Comparison of ENCODE assay signal across 18 cellular contexts in the genomic region with DNA sequence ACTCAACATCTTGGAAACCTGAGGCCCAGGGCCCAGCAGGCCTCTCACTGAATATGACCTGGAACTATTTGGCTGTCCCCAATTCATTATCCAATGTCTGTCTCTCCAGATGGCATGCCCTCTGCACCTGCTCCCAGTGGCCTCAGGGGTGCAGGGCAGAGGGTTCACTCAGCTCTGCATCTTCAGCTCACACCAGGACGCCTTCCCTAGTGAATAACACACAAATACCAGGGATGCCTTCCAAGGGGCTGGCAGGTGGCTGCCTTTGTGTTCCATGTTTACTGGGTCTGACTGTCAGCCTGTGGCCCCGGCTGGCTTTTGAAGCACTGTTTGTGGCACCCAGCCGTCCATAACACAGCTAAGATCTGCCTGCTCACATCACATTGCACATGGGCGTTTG.
A peak's percentile ranks its signal among the peaks of the same experiment; 100 is the strongest.
DNase-seq lines count a peak whose midpoint lies in the region; ATAC-seq and TF ChIP-seq lines count a peak whose summit lies in the region.
"Had no signal": no experiment of that assay in that cellular context is flagged by ENCODE, and none has a peak within 500 bp of the region (broad histone marks: within the 10 kb centered on the region; RNA-seq: fewer than 3 reads in every experiment).

No MANE protein-coding gene starts in this region.

- H3K4me3 ChIP-seq in HUES48 (ENCODE audit: low read depth, low read length) = no peak overlapping the region
- H3K4me3 ChIP-seq in gastrocnemius medialis = no peak overlapping the region
- H3K4me3 ChIP-seq: prostate gland, smooth muscle cell, thyroid gland had no signal

- DNase-seq in NCI-H2081 (lab: John Stamatoyannopoulos, UW) (peak; percentile 18 to 75), SK-N-DZ (ENCODE audit: low spot score) (peak; percentile 75), iPS-NIHi7 (ENCODE audit: extremely low spot score) (peak; percentile 73), gastrocnemius medialis (no peak)
- DNase-seq: activated CD4-positive, alpha-beta T cell treated with anti-CD3 and anti-CD28 coated beads for 48 hours; activated naive CD8-positive, alpha-beta T cell treated with anti-CD3 and anti-CD28 coated beads, Interleukin-2, amount 10 ng/mL, durations not matched to agents 7 days and 5 days; CD4-positive, alpha-beta memory T cell; DMS79 treated with DMSO at 0.1 percent for 48 hours; NCI-H446 treated with DMSO at 0.1 percent for 48 hours; stimulated activated CD4-positive, alpha-beta T cell treated with anti-CD3 and anti-CD28 coated beads, Interleukin-2, amount 100 ng/mL, for 48 hours; stimulated activated naive CD4-positive, alpha-beta T cell treated with Interleukin-2 at 50 U/mL for 16 hours had no signal

- in situ Hi-C loops in gastrocnemius medialis (cut with MboI; ENCODE audit: low sequenced_read_pairs in 4 of 4) = no loop called here

- TF ChIP-seq POLR2A in gastrocnemius medialis (IDR thresholded peaks at IDR 0.05) = no peak

- H3K9ac ChIP-seq in HUES48 (ENCODE audit: low read depth, low read length) = no peak overlapping the region
- H3K9ac ChIP-seq: KMS-11 had no signal

- H3K36me3 ChIP-seq in HUES48 (ENCODE audit: control insufficient read depth, insufficient read depth, low read length) (no peaks in the 10 kb centered on the region), gastrocnemius medialis (no peaks in the 10 kb centered on the region)
- H3K36me3 ChIP-seq: prostate gland, thyroid gland had no signal

- H3K27ac ChIP-seq in HUES48 (ENCODE audit: low read depth, low read length) = peak overlapping the region; percentile 73
- no peak overlapping the region for H3K27ac ChIP-seq in gastrocnemius medialis
- H3K27ac ChIP-seq: KMS-11, prostate gland, thyroid gland had no signal

- H3K4me1 ChIP-seq in HUES48 (ENCODE audit: control insufficient read depth, insufficient read depth, low read length) (peaks cover 13% of the 10 kb centered on the region; the same call in 1 of the 2 replicates), gastrocnemius medialis (no peaks in the 10 kb centered on the region)
- H3K4me1 ChIP-seq: prostate gland had no signal

- ATAC-seq in GM19324 (IDR thresholded peaks at IDR 0.05; ENCODE audit: low FRiP score, unreplicated experiment) = no peak
- no peak for ATAC-seq in HG03045 (IDR thresholded peaks at IDR 0.05; ENCODE audit: unreplicated experiment)
- ATAC-seq in gastrocnemius medialis = no peak

- no peaks in the 10 kb centered on the region for H3K9me3 ChIP-seq in HUES48 (ENCODE audit: control insufficient read depth, insufficient read depth, low read length)
- peaks cover 0 to 6% (median 0%) of the 10 kb centered on the region in 3 donors for H3K9me3 ChIP-seq in gastrocnemius medialis
- H3K9me3 ChIP-seq: prostate gland, thyroid gland had no signal

- H3K27me3 ChIP-seq in HUES48 (ENCODE audit: control insufficient read depth, insufficient read depth, low read length) (no peaks in the 10 kb centered on the region), gastrocnemius medialis (no peaks in the 10 kb centered on the region)
- H3K27me3 ChIP-seq: thyroid gland had no signal

- intact Hi-C loops in gastrocnemius medialis (cut with DNase I; ENCODE audit: low total_unique reads) = no loop called here

- no peak for TF ChIP-seq CTCF in gastrocnemius medialis (IDR thresholded peaks at IDR 0.05 in 4 of 5, conservative IDR thresholded peaks at IDR 0.05 in 1 of 5)

Comparison
In these comparisons a context has a peak if more than half of its experiments do, and no peak if none do; other contexts are left out.
1. DNase-seq: peak in NCI-H2081 (2 of 2), SK-N-DZ (single experiment) and iPS-NIHi7 (single experiment); none in gastrocnemius medialis (0 of 2).